In genomic region chr12:108691154-108691994, GRCh38 we compare ENCODE assay signal across 8 cellular contexts. TPM values are rescaled to one million over a fixed set of nuclear protein-coding genes. Genes with fewer than 3 reads are reported as not detected.
DNase-seq lines count a peak whose midpoint lies in the region; ATAC-seq and TF ChIP-seq lines count a peak whose summit lies in the region.

No MANE protein-coding gene starts in this region.

- DNase-seq in GM04504 (ENCODE audit: low read depth) (peak; percentile 99), HFF-Myc (ENCODE audit: extremely low read depth, low read depth) (peak; percentile 99), NCI-H1048 (lab: John Stamatoyannopoulos, UW) (peak; percentile 65), glutamatergic neuron (peak; percentile 91), osteocyte (ENCODE audit: extremely low spot score, unreplicated experiment) (peak; percentile 96), thyroid gland (peak; percentile 92 to 95)

- intact Hi-C loops in thyroid gland (cut with DNase I) = no loop called here

- 12 to 16% methylated on average over 9 to 12 of the region's 13 CpGs for WGBS in thyroid gland, 2 donors

- H3K9me3 ChIP-seq in thyroid gland = no peaks in the 10 kb centered on the region

- H3K4me3 ChIP-seq in HFF-Myc (replicated peaks; ENCODE audit: low read depth, low read length) (peak overlapping the region; percentile 31), thyroid gland (replicated peaks in 1 of 3) (no peak overlapping the region)

- peak; percentile 94 for ATAC-seq in SK-N-SH treated with all-trans-retinoic acid at 6 μM for 48 hours

- H3K27ac Mint-ChIP-seq in activated naive CD8-positive, alpha-beta T cell = peak overlapping the region; percentile 97
- peak overlapping the region; percentile 98 for H3K27ac Mint-ChIP-seq in glutamatergic neuron (ENCODE audit: unreplicated experiment)
- H3K27ac Mint-ChIP-seq in osteocyte (ENCODE audit: unreplicated experiment) = peak overlapping the region; percentile 92

- H3K4me1 ChIP-seq in thyroid gland = peaks cover 26 to 47% of the 10 kb centered on the region in 2 donors

- no peaks in the 10 kb centered on the region for H3K9me3 Mint-ChIP-seq in activated naive CD8-positive, alpha-beta T cell (ENCODE audit: low read depth)
- H3K9me3 Mint-ChIP-seq in glutamatergic neuron (ENCODE audit: unreplicated experiment) (peaks cover 6% of the 10 kb centered on the region), osteocyte (ENCODE audit: unreplicated experiment) (no peaks in the 10 kb centered on the region)

- TF ChIP-seq CTCF in HFF-Myc (IDR thresholded peaks at IDR 0.05; ENCODE audit: low read depth, low read length, missing control alignments) (no peak), glutamatergic neuron (IDR thresholded peaks at IDR 0.05; ENCODE audit: partially characterized antibody, unreplicated experiment) (no peak), osteocyte (IDR thresholded peaks at IDR 0.05) (peak; percentile 35), thyroid gland (IDR thresholded peaks at IDR 0.05) (peak in 5 of 6 experiments; percentile 43 to 61 (median 46))

- H3K27me3 ChIP-seq in thyroid gland = no peaks in the 10 kb centered on the region

- peak overlapping the region; percentile 75 for H3K4me3 Mint-ChIP-seq in activated naive CD8-positive, alpha-beta T cell
- peak overlapping the region; percentile 85 for H3K4me3 Mint-ChIP-seq in glutamatergic neuron (ENCODE audit: unreplicated experiment)
- H3K4me3 Mint-ChIP-seq in osteocyte (ENCODE audit: unreplicated experiment) = peak overlapping the region; percentile 57

- no peaks in the 10 kb centered on the region for H3K36me3 Mint-ChIP-seq in activated naive CD8-positive, alpha-beta T cell
- H3K36me3 Mint-ChIP-seq in glutamatergic neuron (ENCODE audit: unreplicated experiment) = no peaks in the 10 kb centered on the region
- H3K36me3 Mint-ChIP-seq in osteocyte (ENCODE audit: unreplicated experiment) = peaks cover 20% of the 10 kb centered on the region

- peak in 1 of 2 donors; percentile 76 for TF ChIP-seq POLR2A in thyroid gland (IDR thresholded peaks at IDR 0.05)

- H3K27ac ChIP-seq in thyroid gland = peak overlapping the region; percentile 89 to 99 (median 94)

- no peaks in the 10 kb centered on the region for H3K36me3 ChIP-seq in thyroid gland

- peaks cover 75% of the 10 kb centered on the region for H3K4me1 Mint-ChIP-seq in activated naive CD8-positive, alpha-beta T cell (ENCODE audit: low read depth)
- H3K4me1 Mint-ChIP-seq in glutamatergic neuron (ENCODE audit: low read depth, unreplicated experiment) (peaks cover 54% of the 10 kb centered on the region), osteocyte (ENCODE audit: unreplicated experiment) (peaks cover 80% of the 10 kb centered on the region)

- H3K27me3 Mint-ChIP-seq in activated naive CD8-positive, alpha-beta T cell = no peaks in the 10 kb centered on the region
- H3K27me3 Mint-ChIP-seq in glutamatergic neuron (ENCODE audit: unreplicated experiment) = peaks cover 8% of the 10 kb centered on the region
- H3K27me3 Mint-ChIP-seq in osteocyte (ENCODE audit: unreplicated experiment) = no peaks in the 10 kb centered on the region

TF ChIP-seq in SK-N-SH treated with all-trans-retinoic acid at 6 μM for 48 hours, 23 proteins besides CTCF, POLR2A, EP300 and RAD21 (continues in another document):
- TF ChIP-seq TOX (CRISPR knock-in tag; IDR thresholded peaks at IDR 0.05; ENCODE audit: borderline replicate concordance) = no peak
- no peak for TF ChIP-seq ZNF565 (CRISPR knock-in tag; conservative IDR thresholded peaks at IDR 0.05; ENCODE audit: low read depth)
- peak; percentile 39; the same call in 1 of the 2 replicates for TF ChIP-seq ZC3H10 (CRISPR knock-in tag; IDR thresholded peaks at IDR 0.05)
- TF ChIP-seq TCF4 (CRISPR knock-in tag; IDR thresholded peaks at IDR 0.05; ENCODE audit: borderline replicate concordance) = peak; percentile 61; the same call in 1 of the 2 replicates
- TF ChIP-seq BACH2 (CRISPR knock-in tag; IDR thresholded peaks at IDR 0.05; ENCODE audit: borderline replicate concordance) = no peak
- TF ChIP-seq OSR1 (CRISPR knock-in tag; IDR thresholded peaks at IDR 0.05) = no peak
- TF ChIP-seq CSDC2 (CRISPR knock-in tag; IDR thresholded peaks at IDR 0.05) = no peak
- TF ChIP-seq ARNTL (CRISPR knock-in tag; IDR thresholded peaks at IDR 0.05; ENCODE audit: borderline replicate concordance, low read depth) = no peak
- no peak for TF ChIP-seq RARB (CRISPR knock-in tag; IDR thresholded peaks at IDR 0.05)
- no peak for TF ChIP-seq GLIS3 (CRISPR knock-in tag; IDR thresholded peaks at IDR 0.05)
- TF ChIP-seq ZFP3 (CRISPR knock-in tag; IDR thresholded peaks at IDR 0.05) = peak; percentile 15; the same call in 1 of the 2 replicates
- TF ChIP-seq ESRRG (CRISPR knock-in tag; IDR thresholded peaks at IDR 0.05) = no peak
- no peak for TF ChIP-seq SNAI2 (CRISPR knock-in tag; IDR thresholded peaks at IDR 0.05)
- no peak for TF ChIP-seq ZNF70 (CRISPR knock-in tag; IDR thresholded peaks at IDR 0.05)
- peak; percentile 65; the same call in 1 of the 2 replicates for TF ChIP-seq TSHZ2 (CRISPR knock-in tag; IDR thresholded peaks at IDR 0.05)
- TF ChIP-seq ISL1 (CRISPR knock-in tag; IDR thresholded peaks at IDR 0.05) = no peak
- no peak for TF ChIP-seq ZFP30 (CRISPR knock-in tag; IDR thresholded peaks at IDR 0.05)
- peak; percentile 50; the same call in 1 of the 2 replicates for TF ChIP-seq PATZ1 (CRISPR knock-in tag; IDR thresholded peaks at IDR 0.05; ENCODE audit: borderline replicate concordance)
- TF ChIP-seq CREB5 (CRISPR knock-in tag; IDR thresholded peaks at IDR 0.05; ENCODE audit: low read depth) = no peak

RNA-seq across cellular contexts. Expression of gene CORO1C, which starts 39.9 kb away (rescaled TPM):
- total RNA-seq in glutamatergic neuron (ENCODE audit: unreplicated experiment) (285 TPM), osteocyte (234 and 248 TPM in 2 replicates), thyroid gland (10 to 100 TPM; 22.0 to 63.6 (median 30.1) TPM)

RNA-seq across cellular contexts. Expression of gene SELPLG, which starts 57.7 kb away (rescaled TPM):
- total RNA-seq in glutamatergic neuron (ENCODE audit: unreplicated experiment) (0.34 TPM), osteocyte (0.59 and 0.78 TPM in 2 replicates), thyroid gland (1 to 10 TPM; 2.1 to 6.0 (median 2.8) TPM)

Comparison
In these comparisons a context has a peak if more than half of its experiments do, and no peak if none do; other contexts are left out.
1. CTCF ChIP-seq: peak in osteocyte (single experiment) and thyroid gland (5 of 6); none in HFF-Myc (single experiment) and glutamatergic neuron (single experiment).
2. Peak in every context shown above with its lines, with median percentiles within 50 percentile points of each other: DNase-seq, H3K27ac Mint-ChIP-seq and H3K4me3 Mint-ChIP-seq.